ENCODE assay signal across 22 cellular contexts in the genomic region with DNA sequence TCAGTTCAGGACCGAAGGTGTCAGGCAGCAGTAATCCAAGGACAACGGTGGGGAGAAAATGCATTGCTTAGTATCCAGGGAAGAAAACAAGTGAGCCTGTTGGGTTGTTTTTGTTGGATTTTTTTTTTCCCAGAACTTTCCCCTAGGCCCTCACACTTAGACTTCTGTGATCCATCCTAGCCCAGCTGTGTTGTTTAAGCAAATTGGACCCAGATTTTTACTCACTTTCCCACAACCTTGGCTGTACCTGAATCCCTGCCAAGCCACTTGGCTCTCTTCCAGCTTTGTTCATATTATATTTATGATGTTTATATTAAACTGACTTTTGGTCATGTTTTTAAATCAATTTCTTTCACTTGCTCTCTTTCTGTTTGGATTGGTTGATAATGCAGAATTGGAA. TPM values are rescaled to one million over a fixed set of nuclear protein-coding genes. Genes with fewer than 3 reads are reported as not detected.
DNase-seq lines count a peak whose midpoint lies in the region; ATAC-seq and TF ChIP-seq lines count a peak whose summit lies in the region.
"Had no signal": no experiment of that assay in that cellular context is flagged by ENCODE, and none has a peak within 500 bp of the region (broad histone marks: within the 10 kb centered on the region; RNA-seq: fewer than 3 reads in every experiment).

No MANE protein-coding gene starts in this region.

- H3K4me1 Mint-ChIP-seq in activated naive CD8-positive, alpha-beta T cell treated with anti-CD3 and anti-CD28 coated beads for 36 hours: no peaks in the 10 kb centered on the region

- H3K4me3 Mint-ChIP-seq in activated naive CD8-positive, alpha-beta T cell treated with anti-CD3 and anti-CD28 coated beads for 36 hours: no peak overlapping the region
- H3K4me3 Mint-ChIP-seq: activated CD8-positive, alpha-beta T cell treated with anti-CD3 and anti-CD28 coated beads, Interleukin-2, amount 10 ng/mL, durations not matched to agents 7 days and 5 days; activated T-cell treated with anti-CD3 and anti-CD28 coated beads, Interleukin-2, amount 50 U/mL, for 4 hours; natural killer cell treated with Interleukin-12 subunit alpha and Interleukin-12 subunit beta and Interleukin-15 and Interleukin-18, amount 100 ng/mL, for 72 hours had no signal

- H3K36me3 Mint-ChIP-seq in activated naive CD8-positive, alpha-beta T cell treated with anti-CD3 and anti-CD28 coated beads for 36 hours: no peaks in the 10 kb centered on the region
- H3K36me3 Mint-ChIP-seq: natural killer cell treated with Interleukin-12 subunit alpha and Interleukin-12 subunit beta and Interleukin-15 and Interleukin-18, amount 100 ng/mL, for 72 hours had no signal

- H3K27me3 ChIP-seq in ovary (no peaks in the 10 kb centered on the region), tibial artery (no peaks in the 10 kb centered on the region)
- H3K27me3 ChIP-seq: suprapubic skin had no signal

- WGBS in ovary, 3 donors: 3 to 6% (median 6%) methylated on average over 2 of the region's 2 CpGs

- ATAC-seq in GM18517 (IDR thresholded peaks at IDR 0.05; ENCODE audit: unreplicated experiment): no peak
- ATAC-seq: activated CD8-positive, alpha-beta T cell treated with anti-CD3 and anti-CD28 coated beads, Interleukin-2, amount 10 ng/mL, durations not matched to agents 7 days and 5 days; activated T-cell treated with anti-CD3 and anti-CD28 coated beads, Interleukin-2, amount 50 U/mL, for 4 hours; natural killer cell treated with Interleukin-12 subunit alpha and Interleukin-12 subunit beta and Interleukin-15 and Interleukin-18, amount 100 ng/mL, for 72 hours had no signal

- TF ChIP-seq EP300 in ovary (IDR thresholded peaks at IDR 0.05): no peak

- H3K9me3 Mint-ChIP-seq in activated naive CD8-positive, alpha-beta T cell treated with anti-CD3 and anti-CD28 coated beads for 36 hours: no peaks in the 10 kb centered on the region
- H3K9me3 Mint-ChIP-seq: activated T-cell treated with anti-CD3 and anti-CD28 coated beads, Interleukin-2, amount 50 U/mL, for 4 hours; natural killer cell treated with Interleukin-12 subunit alpha and Interleukin-12 subunit beta and Interleukin-15 and Interleukin-18, amount 100 ng/mL, for 72 hours had no signal

- no peak overlapping the region for H3K4me3 ChIP-seq in ovary
- H3K4me3 ChIP-seq in tibial artery: no peak overlapping the region
- H3K4me3 ChIP-seq: heart left ventricle, suprapubic skin had no signal

- TF ChIP-seq CTCF in ovary (IDR thresholded peaks at IDR 0.05) (no peak), tibial artery (IDR thresholded peaks at IDR 0.05) (no peak)

- H3K27ac ChIP-seq in ovary (no peak overlapping the region), tibial artery (no peak overlapping the region)
- H3K27ac ChIP-seq: suprapubic skin had no signal

- H3K9me3 ChIP-seq in ovary (no peaks in the 10 kb centered on the region), tibial artery (no peaks in the 10 kb centered on the region)
- H3K9me3 ChIP-seq: Caco-2, heart left ventricle, suprapubic skin had no signal

- TF ChIP-seq POLR2A in ovary (IDR thresholded peaks at IDR 0.05): no peak

- H3K36me3 ChIP-seq in ovary (no peaks in the 10 kb centered on the region), tibial artery (no peaks in the 10 kb centered on the region)
- H3K36me3 ChIP-seq: heart left ventricle, suprapubic skin had no signal

- peak; percentile 46 for DNase-seq in NCI-H1694 (lab: John Stamatoyannopoulos, UW)
- DNase-seq in NCI-H748 treated with DMSO at 0.1 percent for 48 hours (lab: John Stamatoyannopoulos, UW): peak; percentile 18
- peak; percentile 14 for DNase-seq in dermis blood vessel endothelial cell
- peak in 3 of 5 donors; percentile 19 to 26 (median 20) for DNase-seq in ovary
- DNase-seq in tibial artery: no peak
- no peak for DNase-seq in occipital lobe (lab: John Stamatoyannopoulos, UW)
- DNase-seq in activated naive CD8-positive, alpha-beta T cell treated with anti-CD3 and anti-CD28 coated beads for 36 hours: no peak
- DNase-seq: activated CD8-positive, alpha-beta T cell treated with anti-CD3 and anti-CD28 coated beads, Interleukin-2, amount 10 ng/mL, durations not matched to agents 7 days and 5 days; activated naive CD4-positive, alpha-beta T cell treated with anti-CD3 and anti-CD28 coated beads, Interleukin-2, amount 50 U/mL, for 16 hours; activated T-cell treated with anti-CD3 and anti-CD28 coated beads, Interleukin-2, amount 50 U/mL, for 4 hours; AML-193; Caco-2; islet precursor cell; Karpas-422; mesenchymal stem cell; NCI-H1417 treated with DMSO at 0.1 percent for 48 hours had no signal

- intact Hi-C loops in ovary (cut with DNase I): no loop called here
- intact Hi-C loops in tibial artery (cut with DNase I; ENCODE audit: low total_unique reads): no loop called here

- H3K27me3 Mint-ChIP-seq in activated naive CD8-positive, alpha-beta T cell treated with anti-CD3 and anti-CD28 coated beads for 36 hours: no peaks in the 10 kb centered on the region
- H3K27me3 Mint-ChIP-seq: progenitor cell of endocrine pancreas had no signal

- no peak overlapping the region for H3K27ac Mint-ChIP-seq in activated naive CD8-positive, alpha-beta T cell treated with anti-CD3 and anti-CD28 coated beads for 36 hours
- H3K27ac Mint-ChIP-seq: activated CD8-positive, alpha-beta T cell treated with anti-CD3 and anti-CD28 coated beads, Interleukin-2, amount 10 ng/mL, durations not matched to agents 7 days and 5 days; natural killer cell treated with Interleukin-12 subunit alpha and Interleukin-12 subunit beta and Interleukin-15 and Interleukin-18, amount 100 ng/mL, for 72 hours; progenitor cell of endocrine pancreas had no signal

- H3K4me1 ChIP-seq in ovary (ENCODE audit: insufficient read depth) (peaks cover 2% of the 10 kb centered on the region), tibial artery (peaks cover 0 to 5% (median 0%) of the 10 kb centered on the region in 4 donors)
- H3K4me1 ChIP-seq: Caco-2, suprapubic skin had no signal

RNA-seq across cellular contexts. Expression of gene OLFM4, which starts 16.5 kb away (rescaled TPM):
- total RNA-seq in dermis blood vessel endothelial cell (0.17 and 0.28 TPM in 2 replicates), ovary (under 1 TPM in 6 of 7 donors, not detected in 1; 0.13 to 0.98 (median 0.45) TPM), occipital lobe (1.1 TPM)
- under 1 TPM; 0.07 to 0.22 TPM for polyA plus RNA-seq in ovary
- not detected for total RNA-seq in activated naive CD8-positive, alpha-beta T cell treated with anti-CD3 and anti-CD28 coated beads for 36 hours
- total RNA-seq: activated CD8-positive, alpha-beta T cell treated with anti-CD3 and anti-CD28 coated beads, Interleukin-2, amount 10 ng/mL, durations not matched to agents 7 days and 5 days; Caco-2; natural killer cell treated with Interleukin-12 subunit alpha and Interleukin-12 subunit beta and Interleukin-15 and Interleukin-18, amount 100 ng/mL, for 72 hours; NCI-H460; progenitor cell of endocrine pancreas had no signal

Comparison
In these comparisons a context has a peak if more than half of its experiments do, and no peak if none do; other contexts are left out.
1. DNase-seq: peak in NCI-H1694 (single experiment), NCI-H748 treated with DMSO at 0.1 percent for 48 hours (single experiment), dermis blood vessel endothelial cell (single experiment) and ovary (3 of 5); none in tibial artery (0 of 2), occipital lobe (single experiment) and activated naive CD8-positive, alpha-beta T cell treated with anti-CD3 and anti-CD28 coated beads for 36 hours (single experiment).